ENCODE assay signal across 11 cellular contexts in genomic region chr4:3288571-3289094, GRCh38.
"Had no signal": no experiment of that assay in that cellular context is flagged by ENCODE, and none has a peak within 500 bp of the region (broad histone marks: within the 10 kb centered on the region; RNA-seq: fewer than 3 reads in every experiment).

No MANE protein-coding gene starts in this region.

- DNase-seq: activated CD4-positive, alpha-beta T cell treated with anti-CD3 and anti-CD28 coated beads, Interleukin-2, amount 50 U/mL, for 4 hours; activated CD4-positive, CD25-positive, alpha-beta regulatory T cell treated with anti-CD3 and anti-CD28 coated beads, Interleukin-2, amount 50 U/mL, for 72 hours; activated naive CD4-positive, alpha-beta T cell treated with anti-CD3 and anti-CD28 coated beads for 36 hours; caudate nucleus; mesendoderm; retina; SIG-M5; substantia nigra had no signal

- FAIRE-seq: endometrium had no signal

- H3K4me3 ChIP-seq: skin epidermis had no signal

- ATAC-seq: esophagus mucosa had no signal

- H3K27ac ChIP-seq: skin epidermis had no signal
